8 cellular contexts compared by ENCODE assay signal in the genomic region with DNA sequence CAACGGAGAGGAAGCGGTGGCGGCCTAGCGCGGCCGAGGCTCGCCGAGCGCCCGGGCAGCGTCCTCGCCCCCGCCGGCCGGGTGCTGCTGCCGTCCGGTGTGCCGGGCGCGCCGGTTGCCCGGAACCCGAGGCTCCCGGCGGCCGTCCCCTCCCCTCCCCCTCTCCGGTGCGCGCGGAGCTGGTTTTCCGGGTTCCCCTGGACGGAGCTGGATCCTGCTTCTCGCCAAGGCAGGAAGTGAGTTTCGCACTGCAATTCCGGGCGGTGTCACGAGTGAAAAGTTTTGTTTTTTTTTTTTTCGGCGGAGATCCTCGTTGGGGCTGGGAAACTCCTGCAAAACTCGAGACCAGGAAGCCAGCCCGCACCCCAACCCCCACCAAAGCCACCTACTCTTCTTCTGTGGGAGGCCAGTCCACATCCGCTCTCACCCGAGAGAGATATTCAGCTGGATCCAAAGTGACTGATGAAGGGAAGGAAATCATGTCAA.
A peak's percentile ranks its signal among the peaks of the same experiment; 100 is the strongest.
DNase-seq lines count a peak whose midpoint lies in the region; ATAC-seq and TF ChIP-seq lines count a peak whose summit lies in the region.

A gene with protein sequence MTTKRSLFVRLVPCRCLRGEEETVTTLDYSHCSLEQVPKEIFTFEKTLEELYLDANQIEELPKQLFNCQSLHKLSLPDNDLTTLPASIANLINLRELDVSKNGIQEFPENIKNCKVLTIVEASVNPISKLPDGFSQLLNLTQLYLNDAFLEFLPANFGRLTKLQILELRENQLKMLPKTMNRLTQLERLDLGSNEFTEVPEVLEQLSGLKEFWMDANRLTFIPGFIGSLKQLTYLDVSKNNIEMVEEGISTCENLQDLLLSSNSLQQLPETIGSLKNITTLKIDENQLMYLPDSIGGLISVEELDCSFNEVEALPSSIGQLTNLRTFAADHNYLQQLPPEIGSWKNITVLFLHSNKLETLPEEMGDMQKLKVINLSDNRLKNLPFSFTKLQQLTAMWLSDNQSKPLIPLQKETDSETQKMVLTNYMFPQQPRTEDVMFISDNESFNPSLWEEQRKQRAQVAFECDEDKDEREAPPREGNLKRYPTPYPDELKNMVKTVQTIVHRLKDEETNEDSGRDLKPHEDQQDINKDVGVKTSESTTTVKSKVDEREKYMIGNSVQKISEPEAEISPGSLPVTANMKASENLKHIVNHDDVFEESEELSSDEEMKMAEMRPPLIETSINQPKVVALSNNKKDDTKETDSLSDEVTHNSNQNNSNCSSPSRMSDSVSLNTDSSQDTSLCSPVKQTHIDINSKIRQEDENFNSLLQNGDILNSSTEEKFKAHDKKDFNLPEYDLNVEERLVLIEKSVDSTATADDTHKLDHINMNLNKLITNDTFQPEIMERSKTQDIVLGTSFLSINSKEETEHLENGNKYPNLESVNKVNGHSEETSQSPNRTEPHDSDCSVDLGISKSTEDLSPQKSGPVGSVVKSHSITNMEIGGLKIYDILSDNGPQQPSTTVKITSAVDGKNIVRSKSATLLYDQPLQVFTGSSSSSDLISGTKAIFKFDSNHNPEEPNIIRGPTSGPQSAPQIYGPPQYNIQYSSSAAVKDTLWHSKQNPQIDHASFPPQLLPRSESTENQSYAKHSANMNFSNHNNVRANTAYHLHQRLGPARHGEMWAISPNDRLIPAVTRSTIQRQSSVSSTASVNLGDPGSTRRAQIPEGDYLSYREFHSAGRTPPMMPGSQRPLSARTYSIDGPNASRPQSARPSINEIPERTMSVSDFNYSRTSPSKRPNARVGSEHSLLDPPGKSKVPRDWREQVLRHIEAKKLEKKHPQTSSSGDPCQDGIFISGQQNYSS (N-terminal part only) (plus strand): TSS at position 300 of the 486 bp plus-strand sequence. CDS start 66,144 bp downstream, outside the sequence.

- DNase-seq in C1 segment of cervical spinal cord (lab: John Stamatoyannopoulos, UW) (peak in 13 of 14 donors; percentile 22 to 83 (median 58)), RWPE1 (ENCODE audit: low spot score) (peak; percentile 66), fibroblast of pulmonary artery (ENCODE audit: low read depth) (peak; percentile 91), nephron progenitor cell (peak; percentile 75)
- DNase-seq in activated effector memory CD4-positive, alpha-beta T cell treated with Interleukin-2 at 50 U/mL for 16 hours = peak; percentile 61

- H3K27ac Mint-ChIP-seq in nephron progenitor cell = peak within 1 kb of the TSS; percentile 96
- H3K27ac Mint-ChIP-seq in stimulated activated naive CD8-positive, alpha-beta T cell treated with anti-CD3 and anti-CD28 coated beads, Interleukin-15, Interleukin-2, amounts not matched to agents 100 ng/mL and 50 ng/mL, for 24 hours = peak within 1 kb of the TSS; percentile 95

- peak within 1 kb of the TSS; percentile 96 for H3K4me3 Mint-ChIP-seq in nephron progenitor cell
- H3K4me3 Mint-ChIP-seq in stimulated activated naive CD8-positive, alpha-beta T cell treated with anti-CD3 and anti-CD28 coated beads, Interleukin-15, Interleukin-2, amounts not matched to agents 100 ng/mL and 50 ng/mL, for 24 hours = peak within 1 kb of the TSS; percentile 91

- peaks cover 21% of the 10 kb centered on the region for H3K36me3 Mint-ChIP-seq in nephron progenitor cell (ENCODE audit: low read depth)
- H3K36me3 Mint-ChIP-seq in stimulated activated naive CD8-positive, alpha-beta T cell treated with anti-CD3 and anti-CD28 coated beads, Interleukin-15, Interleukin-2, amounts not matched to agents 100 ng/mL and 50 ng/mL, for 24 hours (ENCODE audit: low read depth) = peaks cover 10% of the 10 kb centered on the region

- H3K4me1 Mint-ChIP-seq in nephron progenitor cell = peaks cover 36% of the 10 kb centered on the region
- peaks cover 45% of the 10 kb centered on the region for H3K4me1 Mint-ChIP-seq in stimulated activated naive CD8-positive, alpha-beta T cell treated with anti-CD3 and anti-CD28 coated beads, Interleukin-15, Interleukin-2, amounts not matched to agents 100 ng/mL and 50 ng/mL, for 24 hours (ENCODE audit: low read depth)

- no peak for TF ChIP-seq CTCF in RWPE1 (conservative IDR thresholded peaks at IDR 0.05; ENCODE audit: low read depth)
- no peak for TF ChIP-seq CTCF in fibroblast of pulmonary artery (IDR thresholded peaks at IDR 0.05; ENCODE audit: low read length, missing control alignments)
- TF ChIP-seq CTCF in nephron progenitor cell (IDR thresholded peaks at IDR 0.05) = no peak

- H3K4me3 ChIP-seq in fibroblast of pulmonary artery (replicated peaks; ENCODE audit: low read depth, low read length) = peak within 1 kb of the TSS; percentile 71

- POLR2A ChIA-PET in RWPE1 (lab: Yijun Ruan, JAX; ENCODE audit: low non-redundant PET) = interaction anchor here (0.7 kb wide), 1 partner anchor 363 kb away, joined by 6 read pairs; a partner anchor contains a TSS

- peak within 1 kb of the TSS; percentile 99 for H3K27ac ChIP-seq in RWPE1

- H3K27me3 Mint-ChIP-seq in nephron progenitor cell (ENCODE audit: low read depth, poor library complexity) = no peaks in the 10 kb centered on the region
- H3K27me3 Mint-ChIP-seq in stimulated activated naive CD8-positive, alpha-beta T cell treated with anti-CD3 and anti-CD28 coated beads, Interleukin-15, Interleukin-2, amounts not matched to agents 100 ng/mL and 50 ng/mL, for 24 hours = no peaks in the 10 kb centered on the region

- ATAC-seq in GM19324 (IDR thresholded peaks at IDR 0.05; ENCODE audit: low FRiP score, unreplicated experiment) (peak; percentile 34), HG03460 (IDR thresholded peaks at IDR 0.05; ENCODE audit: unreplicated experiment) (peak; percentile 26)

- peaks cover 8% of the 10 kb centered on the region for H3K9me3 Mint-ChIP-seq in nephron progenitor cell
- H3K9me3 Mint-ChIP-seq in stimulated activated naive CD8-positive, alpha-beta T cell treated with anti-CD3 and anti-CD28 coated beads, Interleukin-15, Interleukin-2, amounts not matched to agents 100 ng/mL and 50 ng/mL, for 24 hours = no peaks in the 10 kb centered on the region

- CTCF ChIA-PET in RWPE1 (lab: Yijun Ruan, JAX) = interaction anchor here (0.6 to 1.4 kb wide), 7 partner anchors 75 to 347 kb away, joined by 3 to 4 read pairs (median 3); no protein-coding TSS in a partner anchor

Comparison
In these comparisons a context has a peak if more than half of its experiments do, and no peak if none do; other contexts are left out.
1. Peak in every context shown above with its lines: DNase-seq, ATAC-seq, H3K4me3 ChIP-seq and H3K27ac ChIP-seq.